Comparison of ENCODE assay signal across 13 cellular contexts in genomic region chr15:88634449-88634848, GRCh38. TPM values are rescaled to one million over a fixed set of nuclear protein-coding genes. Genes with fewer than 3 reads are reported as not detected.
A peak's percentile ranks its signal among the peaks of the same experiment; 100 is the strongest.
DNase-seq lines count a peak whose midpoint lies in the region; ATAC-seq and TF ChIP-seq lines count a peak whose summit lies in the region.
"Had no signal": no experiment of that assay in that cellular context is flagged by ENCODE, and none has a peak within 500 bp of the region (broad histone marks: within the 10 kb centered on the region; RNA-seq: fewer than 3 reads in every experiment).

No MANE protein-coding gene starts in this region.

- intact Hi-C loops in stomach (cut with DNase I; ENCODE audit: low total_unique reads): no loop called here

- H3K9ac ChIP-seq in OCI-LY3 (ENCODE audit: low read length): peak overlapping the region; percentile 50

- peaks cover 72% of the 10 kb centered on the region for H3K79me2 ChIP-seq in OCI-LY3 (ENCODE audit: low read length)

- H3K4me1 Mint-ChIP-seq in activated T-cell treated with anti-CD3 and anti-CD28 coated beads, Interleukin-2, amount 50 U/mL, for 24 hours (ENCODE audit: low read depth): peaks cover 92% of the 10 kb centered on the region
- peaks cover 50% of the 10 kb centered on the region for H3K4me1 Mint-ChIP-seq in central memory CD8-positive, alpha-beta T cell

- H3K27ac ChIP-seq in OCI-LY3 (ENCODE audit: low read length) (peak overlapping the region; percentile 99), stomach (peak overlapping the region in 4 of 5 donors; percentile 91 to 99 (median 98))
- H3K27ac ChIP-seq: WERI-Rb-1 had no signal

- H3K27me3 ChIP-seq in OCI-LY3 (ENCODE audit: low read depth, low read length) (no peaks in the 10 kb centered on the region), stomach (no peaks in the 10 kb centered on the region)

- H4K20me1 ChIP-seq in OCI-LY3 (ENCODE audit: insufficient read depth, low read length): peaks cover 33% of the 10 kb centered on the region

- no peak overlapping the region for H3K4me3 Mint-ChIP-seq in activated T-cell treated with anti-CD3 and anti-CD28 coated beads, Interleukin-2, amount 50 U/mL, for 24 hours
- no peak overlapping the region for H3K4me3 Mint-ChIP-seq in central memory CD8-positive, alpha-beta T cell

- H3K4me1 ChIP-seq in OCI-LY3 (ENCODE audit: low read length) (peaks cover 97% of the 10 kb centered on the region), stomach (peaks cover 40 to 55% (median 49%) of the 10 kb centered on the region in 4 donors)

- H3K4me3 ChIP-seq in OCI-LY3 (ENCODE audit: low read length) (no peak overlapping the region), stomach (no peak overlapping the region), foreskin fibroblast (ENCODE audit: low read depth in 1 of 2, low read length in 2 of 2) (no peak overlapping the region)

- no peak for ATAC-seq in central memory CD8-positive, alpha-beta T cell (replicated peaks; ENCODE audit: extremely low read depth, poor library complexity, severe bottlenecking)

- TF ChIP-seq POLR2A in stomach (IDR thresholded peaks at IDR 0.05): no peak

- peak overlapping the region; percentile 80 for H3K27ac Mint-ChIP-seq in activated T-cell treated with anti-CD3 and anti-CD28 coated beads, Interleukin-2, amount 50 U/mL, for 24 hours
- H3K27ac Mint-ChIP-seq in central memory CD8-positive, alpha-beta T cell (ENCODE audit: low read depth): peak overlapping the region; percentile 98

- H3K9me3 ChIP-seq in OCI-LY3 (ENCODE audit: insufficient read depth, low read length) (no peaks in the 10 kb centered on the region), stomach (no peaks in the 10 kb centered on the region)

- peaks cover 51% of the 10 kb centered on the region for H3K36me3 ChIP-seq in OCI-LY3 (replicated peaks; ENCODE audit: low read depth, low read length)
- H3K36me3 ChIP-seq in stomach: peaks cover 17 to 38% (median 31%) of the 10 kb centered on the region in 4 donors

- DNase-seq in activated T-cell treated with anti-CD3 and anti-CD28 coated beads, Interleukin-2, amount 50 U/mL, for 24 hours: no peak
- DNase-seq in activated T-cell treated with anti-CD3 and anti-CD28 coated beads, Interleukin-2, amount 50 U/mL, for 1 hour: no peak
- DNase-seq in central memory CD8-positive, alpha-beta T cell (ENCODE audit: low spot score in 2 of 2): no peak
- DNase-seq in stomach (no peak), HCEC 1CT (no peak), foreskin fibroblast (no peak), anterior cingulate cortex (lab: John Stamatoyannopoulos, UW) (no peak)
- DNase-seq: ACHN, kidney glomerular epithelial cell, NCI-H1694, NCI-H524 treated with DMSO at 0.1 percent for 48 hours, WERI-Rb-1 had no signal

- TF ChIP-seq CTCF in OCI-LY3 (IDR thresholded peaks at IDR 0.05; ENCODE audit: low read depth, low read length) (no peak), stomach (IDR thresholded peaks at IDR 0.05) (no peak), foreskin fibroblast (IDR thresholded peaks at IDR 0.05; ENCODE audit: low read depth, low read length) (no peak)

- no peak overlapping the region for H2AFZ ChIP-seq in OCI-LY3 (ENCODE audit: low read depth, low read length)

- H3K9me3 Mint-ChIP-seq in activated T-cell treated with anti-CD3 and anti-CD28 coated beads, Interleukin-2, amount 50 U/mL, for 24 hours: no peaks in the 10 kb centered on the region
- no peaks in the 10 kb centered on the region for H3K9me3 Mint-ChIP-seq in central memory CD8-positive, alpha-beta T cell

- no peaks in the 10 kb centered on the region for H3K27me3 Mint-ChIP-seq in activated T-cell treated with anti-CD3 and anti-CD28 coated beads, Interleukin-2, amount 50 U/mL, for 24 hours
- H3K27me3 Mint-ChIP-seq in central memory CD8-positive, alpha-beta T cell: no peaks in the 10 kb centered on the region

- 87 to 100% (median 89%) methylated on average over 2 of the region's 2 CpGs for WGBS in stomach, 5 donors

- no peak for TF ChIP-seq EP300 in stomach (IDR thresholded peaks at IDR 0.05)

- H3K36me3 Mint-ChIP-seq in activated T-cell treated with anti-CD3 and anti-CD28 coated beads, Interleukin-2, amount 50 U/mL, for 24 hours (ENCODE audit: low read depth): peaks cover 87% of the 10 kb centered on the region
- peaks cover 26% of the 10 kb centered on the region for H3K36me3 Mint-ChIP-seq in central memory CD8-positive, alpha-beta T cell (ENCODE audit: insufficient read depth)

- peak overlapping the region; percentile 67 for H3K4me2 ChIP-seq in OCI-LY3 (ENCODE audit: low read length)

RNA-seq across cellular contexts. Expression of gene ISG20, which starts 4.4 kb away (rescaled TPM):
- 100 to 1,000 TPM in 1 of 5 donors, 10 to 100 TPM in 4; 15.6 to 104 (median 65.9) TPM for total RNA-seq in stomach
- polyA plus RNA-seq in stomach: 100 to 1,000 TPM in 1 of 3 donors, 10 to 100 TPM in 2; 51.9 to 137 (median 81.9) TPM

RNA-seq across cellular contexts. Expression of gene AEN, which starts 13.3 kb away (rescaled TPM):
- total RNA-seq in stomach: 10 to 100 TPM in 4 of 5 donors, 1 to 10 TPM in 1; 1.8 to 35.3 (median 19.9) TPM
- polyA plus RNA-seq in stomach: 10 to 100 TPM in 2 of 3 donors, 1 to 10 TPM in 1; 9.6 to 16.1 (median 12.1) TPM
